Comparison of ENCODE assay signal across 12 cellular contexts in the genomic region with DNA sequence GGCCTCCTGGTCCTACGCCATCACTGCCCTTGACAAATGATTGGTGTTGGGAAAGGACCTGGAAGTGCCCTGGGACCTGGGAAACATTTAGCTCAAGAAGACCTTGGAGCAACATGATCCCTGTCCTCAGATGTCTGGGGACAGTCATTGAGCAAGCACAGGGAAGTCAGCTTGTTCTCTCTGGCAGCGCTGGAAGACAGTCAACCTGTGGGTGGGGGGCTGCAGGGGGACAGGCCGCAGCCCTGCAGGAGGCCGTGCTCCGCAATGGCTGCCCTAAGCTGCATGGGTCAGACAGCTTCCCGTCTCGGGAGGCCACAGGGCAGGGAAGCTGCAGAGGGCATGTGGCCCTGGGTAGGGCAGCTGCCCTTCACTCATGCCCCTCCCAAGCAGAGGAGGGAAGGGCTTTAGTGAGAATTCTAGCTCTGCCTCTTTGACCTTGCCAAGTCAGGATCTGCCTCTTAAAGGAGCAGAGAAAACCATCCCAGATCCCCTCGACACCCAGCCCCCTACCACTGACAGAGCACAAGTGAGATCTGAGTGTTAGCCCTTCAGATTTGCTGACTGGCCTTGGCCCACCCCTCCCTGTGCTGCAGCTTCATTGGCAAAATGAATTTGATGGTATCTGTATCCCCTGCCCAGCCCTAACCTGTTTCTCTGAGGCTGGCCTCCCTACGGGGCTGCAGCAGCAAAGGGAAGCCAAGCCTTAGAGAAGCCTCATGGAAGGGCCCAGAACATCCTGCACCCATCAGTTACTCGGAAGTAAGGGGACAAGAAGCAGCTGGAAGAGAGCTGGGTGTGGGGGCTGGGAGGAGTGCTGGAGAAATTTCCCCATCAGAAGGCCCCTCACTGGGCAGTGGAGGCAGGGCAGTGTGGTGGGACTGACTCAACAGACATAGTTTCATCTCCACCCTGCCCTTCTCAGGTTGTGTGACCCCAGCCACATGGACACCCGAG. TPM values are rescaled to one million over a fixed set of nuclear protein-coding genes. Genes with fewer than 3 reads are reported as not detected.
DNase-seq lines count a peak whose midpoint lies in the region; ATAC-seq and TF ChIP-seq lines count a peak whose summit lies in the region.
"Had no signal": no experiment of that assay in that cellular context is flagged by ENCODE, and none has a peak within 500 bp of the region (broad histone marks: within the 10 kb centered on the region; RNA-seq: fewer than 3 reads in every experiment).

No MANE protein-coding gene starts in this region.

- H3K4me3 ChIP-seq in CD4-positive, alpha-beta memory T cell (ENCODE audit: low read length in 2 of 2), result no peak overlapping the region
- no peak overlapping the region for H3K4me3 ChIP-seq in SK-N-MC
- no peak overlapping the region for H3K4me3 ChIP-seq in right atrium auricular region
- peak overlapping the region; percentile 8 for H3K4me3 ChIP-seq in parathyroid adenoma (ENCODE audit: low read depth, low read length)

- POLR2A ChIA-PET in CD4-positive, alpha-beta memory T cell (lab: Charles Lee; ENCODE audit: partially characterized antibody), result interaction anchor here (1.2 to 4.7 kb wide), 3 partner anchors 16 to 114 kb away, joined by 3 to 30 read pairs (median 9); a partner anchor contains a TSS

- DNase-seq in CD4-positive, alpha-beta memory T cell, result no peak
- DNase-seq in SK-N-MC (ENCODE audit: low read depth, low spot score), result no peak
- no peak for DNase-seq in right atrium auricular region (ENCODE audit: low spot score)
- no peak for DNase-seq in dermis blood vessel endothelial cell
- DNase-seq in foreskin keratinocyte, result no peak
- DNase-seq in putamen (ENCODE audit: low spot score), result no peak
- DNase-seq in SKM-1 (lab: John Stamatoyannopoulos, UW; ENCODE audit: unreplicated experiment), result no peak
- DNase-seq: CD4-positive, alpha-beta T cell; erythroblast; H7; NCI-H187 had no signal

- TF ChIP-seq CTCF in right atrium auricular region (IDR thresholded peaks at IDR 0.05), result no peak
- TF ChIP-seq CTCF in parathyroid adenoma (IDR thresholded peaks at IDR 0.05), result no peak
- TF ChIP-seq CTCF in foreskin keratinocyte (conservative IDR thresholded peaks at IDR 0.05), result no peak

- H2AFZ ChIP-seq in parathyroid adenoma, result peak overlapping the region; percentile 73

- H3K4me3 Mint-ChIP-seq in CD4-positive, alpha-beta memory T cell, result no peak overlapping the region
- H3K4me3 Mint-ChIP-seq: CD4-positive, alpha-beta T cell had no signal

- H3K27ac ChIP-seq in CD4-positive, alpha-beta memory T cell (ENCODE audit: low read depth, low read length), result no peak overlapping the region
- H3K27ac ChIP-seq in SK-N-MC (peak overlapping the region; percentile 56; the same call in 1 of the 2 replicates), right atrium auricular region (peak overlapping the region; percentile 45 to 71), parathyroid adenoma (peak overlapping the region; percentile 81), foreskin keratinocyte (no peak overlapping the region)

- no peak for ATAC-seq in foreskin keratinocyte

- peaks cover 7 to 20% (median 11%) of the 10 kb centered on the region in 4 donors for H3K4me1 Mint-ChIP-seq in CD4-positive, alpha-beta memory T cell

- H3K9me3 ChIP-seq in CD4-positive, alpha-beta memory T cell (ENCODE audit: control insufficient read depth in 1 of 2, low read length in 2 of 2), result no peaks in the 10 kb centered on the region
- H3K9me3 ChIP-seq in SK-N-MC (ENCODE audit: low read depth, low read length), result no peaks in the 10 kb centered on the region
- H3K9me3 ChIP-seq in right atrium auricular region, result no peaks in the 10 kb centered on the region
- no peaks in the 10 kb centered on the region for H3K9me3 ChIP-seq in parathyroid adenoma (ENCODE audit: control insufficient read depth, low read length)

- peak overlapping the region; percentile 7 to 80 (median 58) for H3K27ac Mint-ChIP-seq in CD4-positive, alpha-beta memory T cell

- no peaks in the 10 kb centered on the region for H3K27me3 Mint-ChIP-seq in CD4-positive, alpha-beta memory T cell
- H3K27me3 Mint-ChIP-seq: CD4-positive, alpha-beta T cell had no signal

- peaks cover 6% of the 10 kb centered on the region for H3K4me1 ChIP-seq in CD4-positive, alpha-beta memory T cell (ENCODE audit: insufficient read depth, low read length)
- H3K4me1 ChIP-seq in right atrium auricular region (peaks cover 0 to 36% of the 10 kb centered on the region in 2 donors), parathyroid adenoma (peaks cover 24% of the 10 kb centered on the region), foreskin keratinocyte (peaks cover 4% of the 10 kb centered on the region)

- CTCF ChIA-PET in CD4-positive, alpha-beta memory T cell (lab: Charles Lee; ENCODE audit: partially characterized antibody), result interaction anchor here (1.0 to 4.7 kb wide), 5 partner anchors 26 to 129 kb away, joined by 3 to 30 read pairs (median 4); no protein-coding TSS in a partner anchor

- H3K9me3 Mint-ChIP-seq in CD4-positive, alpha-beta memory T cell, result no peaks in the 10 kb centered on the region
- H3K9me3 Mint-ChIP-seq: CD4-positive, alpha-beta T cell had no signal

- peaks cover 3% of the 10 kb centered on the region for H3K36me3 ChIP-seq in CD4-positive, alpha-beta memory T cell (ENCODE audit: insufficient read depth, low read length)
- peaks cover 2% of the 10 kb centered on the region for H3K36me3 ChIP-seq in SK-N-MC (ENCODE audit: insufficient read depth, low read length)
- H3K36me3 ChIP-seq in right atrium auricular region, result no peaks in the 10 kb centered on the region
- no peaks in the 10 kb centered on the region for H3K36me3 ChIP-seq in parathyroid adenoma (ENCODE audit: control insufficient read depth, insufficient read depth, low read length)

- H3K9ac ChIP-seq in SK-N-MC (ENCODE audit: insufficient read length) (no peak overlapping the region), parathyroid adenoma (no peak overlapping the region)

- H3K4me2 ChIP-seq in parathyroid adenoma (ENCODE audit: low read length), result peak overlapping the region; percentile 52

- no peaks in the 10 kb centered on the region for H3K27me3 ChIP-seq in CD4-positive, alpha-beta memory T cell (ENCODE audit: insufficient read depth, low read length)
- H3K27me3 ChIP-seq in right atrium auricular region, result no peaks in the 10 kb centered on the region
- H3K27me3 ChIP-seq in parathyroid adenoma (ENCODE audit: control insufficient read depth, insufficient read depth, low read length), result no peaks in the 10 kb centered on the region
- H3K27me3 ChIP-seq in foreskin keratinocyte, result no peaks in the 10 kb centered on the region

- intact Hi-C loops in CD4-positive, alpha-beta memory T cell (cut with micrococcal nuclease), result no loop called here

- H3K79me2 ChIP-seq in parathyroid adenoma, result no peaks in the 10 kb centered on the region

- peaks cover 11 to 18% of the 10 kb centered on the region in 2 donors for H3K36me3 Mint-ChIP-seq in CD4-positive, alpha-beta memory T cell

RNA-seq across cellular contexts. Expression of a gene that starts 6.2 kb away (rescaled TPM):
- 100 to 1,000 TPM; 109 to 112 TPM for total RNA-seq in CD4-positive, alpha-beta memory T cell
- polyA plus RNA-seq in CD4-positive, alpha-beta memory T cell, result 10 to 100 TPM; 14.5 to 23.6 TPM
- total RNA-seq in right atrium auricular region (10 to 100 TPM; 45.6 to 61.4 TPM), dermis blood vessel endothelial cell (46.3 and 110 TPM in 2 replicates), foreskin keratinocyte (82.0 and 83.0 TPM in 2 replicates)
- polyA plus RNA-seq in foreskin keratinocyte, result 57.6 and 62.4 TPM in 2 replicates

RNA-seq across cellular contexts. Expression of a gene that starts 26.2 kb away (rescaled TPM):
- total RNA-seq in CD4-positive, alpha-beta memory T cell, result 10 to 100 TPM; 23.2 to 27.8 TPM
- polyA plus RNA-seq in CD4-positive, alpha-beta memory T cell, result 1 to 10 TPM; 1.2 to 2.7 TPM
- 1 to 10 TPM; 4.0 to 6.4 TPM for total RNA-seq in right atrium auricular region
- 6.1 and 6.3 TPM in 2 replicates for total RNA-seq in dermis blood vessel endothelial cell
- total RNA-seq in foreskin keratinocyte, result 10.6 and 11.9 TPM in 2 replicates
- 6.1 and 7.3 TPM in 2 replicates for polyA plus RNA-seq in foreskin keratinocyte

Comparison
In these comparisons a context has a peak if more than half of its experiments do, and no peak if none do; other contexts are left out.
1. H3K27ac ChIP-seq: peak in SK-N-MC (single experiment), right atrium auricular region (2 of 2) and parathyroid adenoma (single experiment); none in CD4-positive, alpha-beta memory T cell (single experiment) and foreskin keratinocyte (single experiment).